In the genomic region with DNA sequence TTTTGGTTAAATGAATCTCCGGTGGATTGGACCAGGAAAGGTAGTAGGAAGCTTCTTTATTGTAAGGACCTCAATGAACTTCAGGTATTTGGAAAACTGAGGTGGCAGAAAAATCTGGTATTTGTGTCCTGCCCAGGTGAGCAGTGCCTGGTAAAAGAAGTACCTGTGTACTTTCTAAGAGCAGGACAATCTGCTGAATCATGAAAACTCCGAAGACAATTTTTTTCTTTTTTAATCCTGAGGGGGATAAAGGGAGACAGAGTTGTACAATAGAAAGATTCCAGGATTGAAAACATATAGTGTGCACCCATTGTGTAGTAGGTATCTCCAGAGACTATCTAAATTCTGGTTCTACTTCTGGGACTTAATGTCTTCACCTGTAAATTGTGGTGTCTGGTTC, we compare ENCODE assay signal across 8 cellular contexts.
"Had no signal": no experiment of that assay in that cellular context is flagged by ENCODE, and none has a peak within 500 bp of the region (broad histone marks: within the 10 kb centered on the region; RNA-seq: fewer than 3 reads in every experiment).

No MANE protein-coding gene starts in this region.

- H3K4me3 ChIP-seq: GM12878 had no signal

- DNase-seq: GDM1, GF-D8 had no signal

- ATAC-seq: GM12878 had no signal

- FAIRE-seq: G401.6, GM12878, GM12891, GM12892, GM18507, GM19239 had no signal
